19 cellular contexts compared by ENCODE assay signal in genomic region chr1:5950201-5950895, GRCh38. TPM values are rescaled to one million over a fixed set of nuclear protein-coding genes. Genes with fewer than 3 reads are reported as not detected.
DNase-seq lines count a peak whose midpoint lies in the region; ATAC-seq and TF ChIP-seq lines count a peak whose summit lies in the region.
"Had no signal": no experiment of that assay in that cellular context is flagged by ENCODE, and none has a peak within 500 bp of the region (broad histone marks: within the 10 kb centered on the region; RNA-seq: fewer than 3 reads in every experiment).

No MANE protein-coding gene starts in this region.

- no peak for TF ChIP-seq EP300 in tibial nerve (IDR thresholded peaks at IDR 0.05)

- no peaks in the 10 kb centered on the region for H3K79me2 ChIP-seq in osteoblast (ENCODE audit: insufficient read depth, low read length)

- no peak overlapping the region for H3K4me3 ChIP-seq in osteoblast (ENCODE audit: insufficient read depth, low read length)
- no peak overlapping the region for H3K4me3 ChIP-seq in tibial nerve

- no peak for TF ChIP-seq CTCF in osteoblast (IDR thresholded peaks at IDR 0.05; ENCODE audit: extremely low read depth, low read depth, low read length)
- no peak for TF ChIP-seq CTCF in tibial nerve (IDR thresholded peaks at IDR 0.05)

- H3K9me3 ChIP-seq in osteoblast (ENCODE audit: low read depth, low read length) = no peaks in the 10 kb centered on the region
- no peaks in the 10 kb centered on the region for H3K9me3 ChIP-seq in tibial nerve

- WGBS in tibial nerve, 2 donors = 88 to 94% methylated on average over 7 of the region's 7 CpGs

- no peak overlapping the region for H3K27ac Mint-ChIP-seq in effector memory CD8-positive, alpha-beta T cell
- H3K27ac Mint-ChIP-seq: B cell, HFFc6 had no signal

- no peaks in the 10 kb centered on the region for H3K9me3 Mint-ChIP-seq in effector memory CD8-positive, alpha-beta T cell
- H3K9me3 Mint-ChIP-seq: CD4-positive, CD25-positive, alpha-beta regulatory T cell; HFFc6 had no signal

- H3K4me2 ChIP-seq in osteoblast (ENCODE audit: insufficient read depth, low read length) = no peak overlapping the region

- H3K36me3 Mint-ChIP-seq in effector memory CD8-positive, alpha-beta T cell (ENCODE audit: insufficient read depth) = peaks cover 8% of the 10 kb centered on the region

- DNase-seq in activated effector memory CD4-positive, alpha-beta T cell treated with anti-CD3 and anti-CD28 coated beads, Interleukin-2, amount 50 U/mL, for 16 hours = peak; percentile 53
- no peak for DNase-seq in activated effector memory CD4-positive, alpha-beta T cell treated with Interleukin-2 at 50 U/mL for 16 hours
- peak; percentile 37 for DNase-seq in ecto neural progenitor cell (ENCODE audit: low spot score)
- peak; percentile 74 for DNase-seq in osteoblast (ENCODE audit: insufficient read length, low spot score, missing footprints)
- no peak for DNase-seq in tibial nerve (ENCODE audit: low spot score in 2 of 2)
- DNase-seq in effector memory CD8-positive, alpha-beta T cell = no peak
- no peak for DNase-seq in GM19238 (ENCODE audit: insufficient read length, low spot score)
- DNase-seq: CD4-positive, CD25-positive, alpha-beta regulatory T cell; EL; GF-D8; HFFc6; Kasumi-1; NCI-H1417; NCI-H1694 treated with DMSO at 0.1 percent for 48 hours; NCI-H2081 treated with DMSO at 0.1 percent for 48 hours; NCI-H2171 treated with DMSO at 0.1 percent for 48 hours; NCI-H526 had no signal

- H3K4me3 Mint-ChIP-seq in effector memory CD8-positive, alpha-beta T cell = no peak overlapping the region
- H3K4me3 Mint-ChIP-seq: B cell, HFFc6 had no signal

- peaks cover 14% of the 10 kb centered on the region for H3K36me3 ChIP-seq in osteoblast (ENCODE audit: insufficient read depth, low read length)
- peaks cover 0 to 85% (median 0%) of the 10 kb centered on the region in 3 donors for H3K36me3 ChIP-seq in tibial nerve

- no peaks in the 10 kb centered on the region for H4K20me1 ChIP-seq in osteoblast (ENCODE audit: insufficient read depth, low read length)

- no peaks in the 10 kb centered on the region for H3K27me3 Mint-ChIP-seq in effector memory CD8-positive, alpha-beta T cell
- H3K27me3 Mint-ChIP-seq: B cell; CD4-positive, CD25-positive, alpha-beta regulatory T cell had no signal

- H3K4me1 ChIP-seq in osteoblast (ENCODE audit: insufficient read depth, low read length) = no peaks in the 10 kb centered on the region
- no peaks in the 10 kb centered on the region for H3K4me1 ChIP-seq in tibial nerve

- no peak overlapping the region for H2AFZ ChIP-seq in osteoblast (ENCODE audit: low read length)

- TF ChIP-seq POLR2A in tibial nerve (IDR thresholded peaks at IDR 0.05) = no peak

- peaks cover 10 to 11% of the 10 kb centered on the region in 2 donors for H3K4me1 Mint-ChIP-seq in effector memory CD8-positive, alpha-beta T cell (ENCODE audit: low read depth in 2 of 2)

- ATAC-seq in effector memory CD8-positive, alpha-beta T cell (replicated peaks) = no peak
- ATAC-seq: Right ventricle myocardium inferior had no signal

- H3K27me3 ChIP-seq in osteoblast (ENCODE audit: insufficient read depth, low read length) = no peaks in the 10 kb centered on the region
- H3K27me3 ChIP-seq in tibial nerve = no peaks in the 10 kb centered on the region

- H3K27ac ChIP-seq in osteoblast (ENCODE audit: low read depth, low read length) (no peak overlapping the region), tibial nerve (no peak overlapping the region)

RNA-seq across cellular contexts. Expression of gene NPHP4, which starts 41.9 kb away (rescaled TPM):
- 6.5 and 8.0 TPM in 2 replicates for total RNA-seq in osteoblast
- total RNA-seq in tibial nerve = 10 to 100 TPM; 14.7 to 34.5 (median 28.0) TPM

Comparison
In these comparisons a context has a peak if more than half of its experiments do, and no peak if none do; other contexts are left out.
1. DNase-seq: peak in activated effector memory CD4-positive, alpha-beta T cell treated with anti-CD3 and anti-CD28 coated beads, Interleukin-2, amount 50 U/mL, for 16 hours (single experiment), ecto neural progenitor cell (single experiment) and osteoblast (single experiment); none in activated effector memory CD4-positive, alpha-beta T cell treated with Interleukin-2 at 50 U/mL for 16 hours (single experiment), tibial nerve (0 of 2), effector memory CD8-positive, alpha-beta T cell (0 of 3) and GM19238 (single experiment).